1 cellular context compared by ENCODE assay signal in genomic region chr14:57747036-57747435, GRCh38.
A peak's percentile ranks its signal among the peaks of the same experiment; 100 is the strongest.
TF ChIP-seq lines count a peak whose summit lies in the region.

No MANE protein-coding gene starts in this region.

TF ChIP-seq in HEK293, 187 proteins besides CTCF, POLR2A, EP300 and RAD21 (continued from another document):
- TF ChIP-seq, protein P1, sequence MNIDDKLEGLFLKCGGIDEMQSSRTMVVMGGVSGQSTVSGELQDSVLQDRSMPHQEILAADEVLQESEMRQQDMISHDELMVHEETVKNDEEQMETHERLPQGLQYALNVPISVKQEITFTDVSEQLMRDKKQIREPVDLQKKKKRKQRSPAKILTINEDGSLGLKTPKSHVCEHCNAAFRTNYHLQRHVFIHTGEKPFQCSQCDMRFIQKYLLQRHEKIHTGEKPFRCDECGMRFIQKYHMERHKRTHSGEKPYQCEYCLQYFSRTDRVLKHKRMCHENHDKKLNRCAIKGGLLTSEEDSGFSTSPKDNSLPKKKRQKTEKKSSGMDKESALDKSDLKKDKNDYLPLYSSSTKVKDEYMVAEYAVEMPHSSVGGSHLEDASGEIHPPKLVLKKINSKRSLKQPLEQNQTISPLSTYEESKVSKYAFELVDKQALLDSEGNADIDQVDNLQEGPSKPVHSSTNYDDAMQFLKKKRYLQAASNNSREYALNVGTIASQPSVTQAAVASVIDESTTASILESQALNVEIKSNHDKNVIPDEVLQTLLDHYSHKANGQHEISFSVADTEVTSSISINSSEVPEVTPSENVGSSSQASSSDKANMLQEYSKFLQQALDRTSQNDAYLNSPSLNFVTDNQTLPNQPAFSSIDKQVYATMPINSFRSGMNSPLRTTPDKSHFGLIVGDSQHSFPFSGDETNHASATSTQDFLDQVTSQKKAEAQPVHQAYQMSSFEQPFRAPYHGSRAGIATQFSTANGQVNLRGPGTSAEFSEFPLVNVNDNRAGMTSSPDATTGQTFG (tag by site-specific recombination; IDR thresholded peaks at IDR 0.05; ENCODE audit: borderline replicate concordance), result no peak
- TF ChIP-seq ZNF449 (tag by site-specific recombination; IDR thresholded peaks at IDR 0.05), result no peak
- TF ChIP-seq ZNF350 (tag by site-specific recombination; IDR thresholded peaks at IDR 0.05), result no peak
- no peak for TF ChIP-seq ZNF280C (tag by site-specific recombination; IDR thresholded peaks at IDR 0.05)
- TF ChIP-seq OVOL3 (tag by site-specific recombination; IDR thresholded peaks at IDR 0.05), result no peak
- TF ChIP-seq WT1 (tag by site-specific recombination; IDR thresholded peaks at IDR 0.05), result peak; percentile 43; the same call in 1 of the 2 replicates
- no peak for TF ChIP-seq ZNF146 (tag by site-specific recombination; IDR thresholded peaks at IDR 0.05)
- no peak for TF ChIP-seq ZNF544 (tag by site-specific recombination; IDR thresholded peaks at IDR 0.05)
- TF ChIP-seq, protein P2, sequence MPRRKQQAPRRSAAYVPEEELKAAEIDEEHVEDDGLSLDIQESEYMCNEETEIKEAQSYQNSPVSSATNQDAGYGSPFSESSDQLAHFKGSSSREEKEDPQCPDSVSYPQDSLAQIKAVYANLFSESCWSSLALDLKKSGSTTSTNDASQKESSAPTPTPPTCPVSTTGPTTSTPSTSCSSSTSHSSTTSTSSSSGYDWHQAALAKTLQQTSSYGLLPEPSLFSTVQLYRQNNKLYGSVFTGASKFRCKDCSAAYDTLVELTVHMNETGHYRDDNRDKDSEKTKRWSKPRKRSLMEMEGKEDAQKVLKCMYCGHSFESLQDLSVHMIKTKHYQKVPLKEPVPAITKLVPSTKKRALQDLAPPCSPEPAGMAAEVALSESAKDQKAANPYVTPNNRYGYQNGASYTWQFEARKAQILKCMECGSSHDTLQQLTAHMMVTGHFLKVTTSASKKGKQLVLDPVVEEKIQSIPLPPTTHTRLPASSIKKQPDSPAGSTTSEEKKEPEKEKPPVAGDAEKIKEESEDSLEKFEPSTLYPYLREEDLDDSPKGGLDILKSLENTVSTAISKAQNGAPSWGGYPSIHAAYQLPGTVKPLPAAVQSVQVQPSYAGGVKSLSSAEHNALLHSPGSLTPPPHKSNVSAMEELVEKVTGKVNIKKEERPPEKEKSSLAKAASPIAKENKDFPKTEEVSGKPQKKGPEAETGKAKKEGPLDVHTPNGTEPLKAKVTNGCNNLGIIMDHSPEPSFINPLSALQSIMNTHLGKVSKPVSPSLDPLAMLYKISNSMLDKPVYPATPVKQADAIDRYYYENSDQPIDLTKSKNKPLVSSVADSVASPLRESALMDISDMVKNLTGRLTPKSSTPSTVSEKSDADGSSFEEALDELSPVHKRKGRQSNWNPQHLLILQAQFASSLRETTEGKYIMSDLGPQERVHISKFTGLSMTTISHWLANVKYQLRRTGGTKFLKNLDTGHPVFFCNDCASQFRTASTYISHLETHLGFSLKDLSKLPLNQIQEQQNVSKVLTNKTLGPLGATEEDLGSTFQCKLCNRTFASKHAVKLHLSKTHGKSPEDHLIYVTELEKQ (tag by site-specific recombination; IDR thresholded peaks at IDR 0.05; ENCODE audit: borderline replicate concordance), result no peak
- no peak for TF ChIP-seq ZNF37A (tag by site-specific recombination; IDR thresholded peaks at IDR 0.05)
- TF ChIP-seq, protein P3, sequence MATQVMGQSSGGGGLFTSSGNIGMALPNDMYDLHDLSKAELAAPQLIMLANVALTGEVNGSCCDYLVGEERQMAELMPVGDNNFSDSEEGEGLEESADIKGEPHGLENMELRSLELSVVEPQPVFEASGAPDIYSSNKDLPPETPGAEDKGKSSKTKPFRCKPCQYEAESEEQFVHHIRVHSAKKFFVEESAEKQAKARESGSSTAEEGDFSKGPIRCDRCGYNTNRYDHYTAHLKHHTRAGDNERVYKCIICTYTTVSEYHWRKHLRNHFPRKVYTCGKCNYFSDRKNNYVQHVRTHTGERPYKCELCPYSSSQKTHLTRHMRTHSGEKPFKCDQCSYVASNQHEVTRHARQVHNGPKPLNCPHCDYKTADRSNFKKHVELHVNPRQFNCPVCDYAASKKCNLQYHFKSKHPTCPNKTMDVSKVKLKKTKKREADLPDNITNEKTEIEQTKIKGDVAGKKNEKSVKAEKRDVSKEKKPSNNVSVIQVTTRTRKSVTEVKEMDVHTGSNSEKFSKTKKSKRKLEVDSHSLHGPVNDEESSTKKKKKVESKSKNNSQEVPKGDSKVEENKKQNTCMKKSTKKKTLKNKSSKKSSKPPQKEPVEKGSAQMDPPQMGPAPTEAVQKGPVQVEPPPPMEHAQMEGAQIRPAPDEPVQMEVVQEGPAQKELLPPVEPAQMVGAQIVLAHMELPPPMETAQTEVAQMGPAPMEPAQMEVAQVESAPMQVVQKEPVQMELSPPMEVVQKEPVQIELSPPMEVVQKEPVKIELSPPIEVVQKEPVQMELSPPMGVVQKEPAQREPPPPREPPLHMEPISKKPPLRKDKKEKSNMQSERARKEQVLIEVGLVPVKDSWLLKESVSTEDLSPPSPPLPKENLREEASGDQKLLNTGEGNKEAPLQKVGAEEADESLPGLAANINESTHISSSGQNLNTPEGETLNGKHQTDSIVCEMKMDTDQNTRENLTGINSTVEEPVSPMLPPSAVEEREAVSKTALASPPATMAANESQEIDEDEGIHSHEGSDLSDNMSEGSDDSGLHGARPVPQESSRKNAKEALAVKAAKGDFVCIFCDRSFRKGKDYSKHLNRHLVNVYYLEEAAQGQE (tag by site-specific recombination; IDR thresholded peaks at IDR 0.05), result no peak
- TF ChIP-seq ZNF521 (tag by site-specific recombination; IDR thresholded peaks at IDR 0.05), result no peak
- TF ChIP-seq SETDB1 (IDR thresholded peaks at IDR 0.05; ENCODE audit: insufficient read length, low read length), result no peak
- TF ChIP-seq, protein P4, sequence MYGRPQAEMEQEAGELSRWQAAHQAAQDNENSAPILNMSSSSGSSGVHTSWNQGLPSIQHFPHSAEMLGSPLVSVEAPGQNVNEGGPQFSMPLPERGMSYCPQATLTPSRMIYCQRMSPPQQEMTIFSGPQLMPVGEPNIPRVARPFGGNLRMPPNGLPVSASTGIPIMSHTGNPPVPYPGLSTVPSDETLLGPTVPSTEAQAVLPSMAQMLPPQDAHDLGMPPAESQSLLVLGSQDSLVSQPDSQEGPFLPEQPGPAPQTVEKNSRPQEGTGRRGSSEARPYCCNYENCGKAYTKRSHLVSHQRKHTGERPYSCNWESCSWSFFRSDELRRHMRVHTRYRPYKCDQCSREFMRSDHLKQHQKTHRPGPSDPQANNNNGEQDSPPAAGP (tag by site-specific recombination; IDR thresholded peaks at IDR 0.05), result no peak
- no peak for TF ChIP-seq ZNF510 (tag by site-specific recombination; IDR thresholded peaks at IDR 0.05; ENCODE audit: insufficient replicate concordance)
- no peak for TF ChIP-seq PRDM1 (tag by site-specific recombination; IDR thresholded peaks at IDR 0.05)
- peak; percentile 52; the same call in 1 of the 2 replicates for TF ChIP-seq ZNF843 (tag by site-specific recombination; IDR thresholded peaks at IDR 0.05)
- TF ChIP-seq ZXDB (tag by site-specific recombination; IDR thresholded peaks at IDR 0.05), result 0 out of 2 replicates have a peak, but pooled peaks have one; percentile 28
- TF ChIP-seq, protein P5, sequence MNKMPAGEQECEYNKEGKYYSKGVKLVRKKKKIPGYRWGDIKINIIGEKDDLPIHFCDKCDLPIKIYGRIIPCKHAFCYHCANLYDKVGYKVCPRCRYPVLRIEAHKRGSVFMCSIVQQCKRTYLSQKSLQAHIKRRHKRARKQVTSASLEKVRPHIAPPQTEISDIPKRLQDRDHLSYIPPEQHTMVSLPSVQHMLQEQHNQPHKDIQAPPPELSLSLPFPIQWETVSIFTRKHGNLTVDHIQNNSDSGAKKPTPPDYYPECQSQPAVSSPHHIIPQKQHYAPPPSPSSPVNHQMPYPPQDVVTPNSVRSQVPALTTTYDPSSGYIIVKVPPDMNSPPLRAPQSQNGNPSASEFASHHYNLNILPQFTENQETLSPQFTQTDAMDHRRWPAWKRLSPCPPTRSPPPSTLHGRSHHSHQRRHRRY (tag by site-specific recombination; IDR thresholded peaks at IDR 0.05), result no peak
- TF ChIP-seq ZBTB21 (tag by site-specific recombination; IDR thresholded peaks at IDR 0.05), result no peak
- no peak for TF ChIP-seq ZNF658 (tag by site-specific recombination; IDR thresholded peaks at IDR 0.05)
- no peak for TF ChIP-seq ZNF768 (tag by site-specific recombination; IDR thresholded peaks at IDR 0.05)
- TF ChIP-seq ZNF623 (tag by site-specific recombination; IDR thresholded peaks at IDR 0.05), result no peak
- TF ChIP-seq HOXA7 (CRISPR knock-in tag; IDR thresholded peaks at IDR 0.05; ENCODE audit: borderline replicate concordance), result no peak
- no peak for TF ChIP-seq GLI4 (tag by site-specific recombination; IDR thresholded peaks at IDR 0.05)
- no peak for TF ChIP-seq ZFHX2 (tag by site-specific recombination; conservative IDR thresholded peaks at IDR 0.05)
- TF ChIP-seq ZNF791 (tag by site-specific recombination; IDR thresholded peaks at IDR 0.05), result no peak
- TF ChIP-seq, protein P6, sequence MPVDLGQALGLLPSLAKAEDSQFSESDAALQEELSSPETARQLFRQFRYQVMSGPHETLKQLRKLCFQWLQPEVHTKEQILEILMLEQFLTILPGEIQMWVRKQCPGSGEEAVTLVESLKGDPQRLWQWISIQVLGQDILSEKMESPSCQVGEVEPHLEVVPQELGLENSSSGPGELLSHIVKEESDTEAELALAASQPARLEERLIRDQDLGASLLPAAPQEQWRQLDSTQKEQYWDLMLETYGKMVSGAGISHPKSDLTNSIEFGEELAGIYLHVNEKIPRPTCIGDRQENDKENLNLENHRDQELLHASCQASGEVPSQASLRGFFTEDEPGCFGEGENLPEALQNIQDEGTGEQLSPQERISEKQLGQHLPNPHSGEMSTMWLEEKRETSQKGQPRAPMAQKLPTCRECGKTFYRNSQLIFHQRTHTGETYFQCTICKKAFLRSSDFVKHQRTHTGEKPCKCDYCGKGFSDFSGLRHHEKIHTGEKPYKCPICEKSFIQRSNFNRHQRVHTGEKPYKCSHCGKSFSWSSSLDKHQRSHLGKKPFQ (tag by site-specific recombination; IDR thresholded peaks at IDR 0.05), result no peak
- TF ChIP-seq FEZF1 (tag by site-specific recombination; IDR thresholded peaks at IDR 0.05), result peak; percentile 90
- TF ChIP-seq ZNF138 (tag by site-specific recombination; IDR thresholded peaks at IDR 0.05; ENCODE audit: borderline replicate concordance), result no peak
- no peak for TF ChIP-seq ZBTB1 (tag by site-specific recombination; IDR thresholded peaks at IDR 0.05)
- no peak for TF ChIP-seq ZNF639 (tag by site-specific recombination; IDR thresholded peaks at IDR 0.05)
